Comparison of ENCODE assay signal across 20 cellular contexts in the genomic region with DNA sequence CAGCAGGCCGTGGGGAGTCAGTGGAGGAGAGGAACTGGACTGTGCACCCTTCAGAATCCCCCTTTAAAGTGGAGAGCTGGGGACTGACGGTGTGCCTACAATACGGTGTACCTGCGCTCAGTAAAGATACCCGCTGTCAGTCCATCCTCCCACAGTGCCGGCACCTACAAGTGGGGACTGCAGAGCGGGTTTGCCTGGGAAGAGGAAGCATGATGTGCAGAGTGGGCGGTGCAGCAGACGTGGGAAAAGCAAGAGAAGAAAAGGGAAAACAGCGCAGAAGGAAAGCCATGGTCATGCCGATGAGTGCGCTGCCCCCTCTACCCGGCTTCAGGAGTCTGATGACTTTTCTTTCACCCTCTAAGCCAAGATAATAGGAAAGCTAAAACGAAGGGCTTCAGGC.
A peak's percentile ranks its signal among the peaks of the same experiment; 100 is the strongest.
DNase-seq lines count a peak whose midpoint lies in the region; ATAC-seq and TF ChIP-seq lines count a peak whose summit lies in the region.
"Had no signal": no experiment of that assay in that cellular context is flagged by ENCODE, and none has a peak within 500 bp of the region (broad histone marks: within the 10 kb centered on the region; RNA-seq: fewer than 3 reads in every experiment).

No MANE protein-coding gene starts in this region.

- no peak overlapping the region for H3K27ac ChIP-seq in neuronal stem cell (replicated peaks; ENCODE audit: low read length)
- H3K27ac ChIP-seq: A549 had no signal

- peaks cover 16% of the 10 kb centered on the region for H3K4me1 Mint-ChIP-seq in T-helper 17 cell

- peak overlapping the region; percentile 47 for H3K14ac ChIP-seq in neuronal stem cell (ENCODE audit: low read length)

- H2BK12ac ChIP-seq in neuronal stem cell (ENCODE audit: low read length): no peak overlapping the region

- H3K27me3 ChIP-seq in neuronal stem cell (ENCODE audit: control insufficient read depth in 3 of 3, insufficient read depth in 3 of 3, low read depth in 1 of 3, low read length in 3 of 3): no peaks in the 10 kb centered on the region

- H4K8ac ChIP-seq in neuronal stem cell (ENCODE audit: low read depth, low read length): no peak overlapping the region

- peaks cover 2% of the 10 kb centered on the region for H3K36me3 Mint-ChIP-seq in T-helper 17 cell (ENCODE audit: low read depth)
- H3K36me3 Mint-ChIP-seq: CD4-positive, alpha-beta memory T cell had no signal

- H3K36me3 ChIP-seq in neuronal stem cell (replicated peaks in 1 of 2; ENCODE audit: control insufficient read depth in 2 of 2, insufficient read depth in 2 of 2, low read length in 2 of 2): no peaks in the 10 kb centered on the region

- H3K9me3 ChIP-seq in T-helper 17 cell (ENCODE audit: control insufficient read depth, low read length, poor library complexity, severe bottlenecking) (no peaks in the 10 kb centered on the region), neuronal stem cell (replicated peaks in 1 of 2; ENCODE audit: control insufficient read depth in 2 of 2, insufficient read depth in 1 of 2, low read depth in 1 of 2, low read length in 2 of 2) (no peaks in the 10 kb centered on the region)

- peak; percentile 48 for DNase-seq in Ammon's horn (ENCODE audit: low spot score)
- no peak for DNase-seq in T-helper 17 cell
- no peak for DNase-seq in neuronal stem cell (ENCODE audit: low spot score)
- no peak for DNase-seq in NCI-H748 (lab: John Stamatoyannopoulos, UW; ENCODE audit: unreplicated experiment)
- DNase-seq in omental fat pad (ENCODE audit: low spot score): no peak
- no peak for DNase-seq in SKM-1 (lab: John Stamatoyannopoulos, UW; ENCODE audit: unreplicated experiment)
- DNase-seq: 8988T; ACHN; AML-193; C1 segment of cervical spinal cord; Calu3; CD4-positive, alpha-beta memory T cell; COR-L47; DMS53; DMS79 treated with DMSO at 0.1 percent for 48 hours; GF-D8 had no signal

- H2AFZ ChIP-seq in neuronal stem cell (ENCODE audit: low read length): no peak overlapping the region
- H2AFZ ChIP-seq: GM23338 had no signal

- no peak overlapping the region for H3K27ac Mint-ChIP-seq in T-helper 17 cell
- H3K27ac Mint-ChIP-seq: GM23338 had no signal

- peak overlapping the region; percentile 33 for H3K4me3 Mint-ChIP-seq in T-helper 17 cell
- H3K4me3 Mint-ChIP-seq: GM23338, H9 had no signal

- H3K18ac ChIP-seq in neuronal stem cell (ENCODE audit: low read length): no peak overlapping the region

- peaks cover 3% of the 10 kb centered on the region for H3K79me1 ChIP-seq in neuronal stem cell (ENCODE audit: low read depth, low read length)

- no peak overlapping the region for H3K4me2 ChIP-seq in neuronal stem cell (ENCODE audit: insufficient read depth, low read length, poor library complexity, severe bottlenecking)
- H3K4me2 ChIP-seq: A549, GM23338 had no signal

- no peak overlapping the region for H3K4me3 ChIP-seq in neuronal stem cell (ENCODE audit: low read length in 2 of 2)
- H3K4me3 ChIP-seq: A549, GM23338 had no signal

- peaks cover 15% of the 10 kb centered on the region for H3K27me3 Mint-ChIP-seq in T-helper 17 cell
- H3K27me3 Mint-ChIP-seq: CD4-positive, alpha-beta memory T cell had no signal

- ATAC-seq in T-helper 17 cell (no peak), omental fat pad (ENCODE audit: low FRiP score) (no peak)
- ATAC-seq: A549, HCT116 had no signal

- no peak for TF ChIP-seq CTCF in omental fat pad (IDR thresholded peaks at IDR 0.05)

- H2BK15ac ChIP-seq in neuronal stem cell (ENCODE audit: low read length): no peak overlapping the region

- peaks cover 0 to 4% of the 10 kb centered on the region in 2 donors for H3K4me1 ChIP-seq in neuronal stem cell (ENCODE audit: control insufficient read depth in 2 of 2, insufficient read depth in 1 of 2, low read depth in 1 of 2, low read length in 2 of 2)
- H3K4me1 ChIP-seq: A549 had no signal

- no peak overlapping the region for H3K4ac ChIP-seq in neuronal stem cell (ENCODE audit: low read length)

- no peak overlapping the region for H3K9ac ChIP-seq in neuronal stem cell (ENCODE audit: low read depth, low read length, poor library complexity)

- WGBS in neuronal stem cell (ENCODE audit: extremely low coverage in 2 of 2, insufficient read length in 2 of 2, insufficient replicate concordance in 1 of 2), 2 donors: no CpG with 5 or more reads among the region's 14 CpGs

- H3K23ac ChIP-seq in neuronal stem cell (ENCODE audit: low read depth, low read length, poor library complexity): no peak overlapping the region

- H2AK5ac ChIP-seq in neuronal stem cell (ENCODE audit: low read depth, low read length): no peak overlapping the region

- H4K91ac ChIP-seq in neuronal stem cell (ENCODE audit: low read depth, low read length, poor library complexity): no peak overlapping the region

- H2BK120ac ChIP-seq in neuronal stem cell (ENCODE audit: low read depth, low read length): no peak overlapping the region

- H2BK5ac ChIP-seq in neuronal stem cell (ENCODE audit: low read length): no peak overlapping the region
